14 cellular contexts compared by ENCODE assay signal in the genomic region with DNA sequence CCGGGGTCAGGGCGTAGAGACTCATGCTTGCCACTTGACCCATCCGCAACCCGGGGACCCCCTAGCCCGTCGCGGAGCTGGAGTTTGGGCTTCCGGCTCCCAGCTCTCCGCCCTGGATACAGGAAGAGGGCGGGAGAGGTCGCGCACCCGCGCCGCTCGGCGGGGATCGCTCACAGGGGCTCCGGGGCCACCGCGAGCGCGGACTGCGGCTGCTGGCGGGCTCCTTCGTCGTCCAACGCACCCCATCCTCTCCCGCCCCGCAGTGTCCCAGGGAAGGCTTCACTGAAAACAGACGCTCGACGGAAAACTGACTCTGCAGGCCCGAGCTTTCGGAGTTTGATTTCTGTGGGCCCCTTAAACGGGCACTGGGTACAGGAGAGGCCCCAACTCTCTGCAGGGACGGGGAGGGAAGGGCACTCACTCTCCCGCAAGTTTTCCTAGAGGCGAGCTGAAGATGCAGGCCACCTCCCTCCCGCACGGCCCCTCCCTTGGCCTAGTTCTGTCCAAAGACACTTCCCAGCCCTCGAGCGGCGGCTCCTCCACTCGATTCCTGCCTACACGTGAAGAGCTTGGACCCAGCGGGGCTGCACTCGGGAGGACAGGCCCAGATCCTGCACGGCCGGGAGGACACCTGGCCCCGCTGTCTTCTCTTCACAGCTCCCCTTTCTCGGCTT. TPM values are rescaled to one million over a fixed set of nuclear protein-coding genes. Genes with fewer than 3 reads are reported as not detected.
DNase-seq lines count a peak whose midpoint lies in the region; ATAC-seq and TF ChIP-seq lines count a peak whose summit lies in the region.
"Had no signal": no experiment of that assay in that cellular context is flagged by ENCODE, and none has a peak within 500 bp of the region (broad histone marks: within the 10 kb centered on the region; RNA-seq: fewer than 3 reads in every experiment).

No MANE protein-coding gene starts in this region.

- TF ChIP-seq CTCF in GM20000 (IDR thresholded peaks at IDR 0.05; ENCODE audit: extremely low read depth, missing control alignments) (no peak), coronary artery (IDR thresholded peaks at IDR 0.05) (no peak)

- peaks cover 32% of the 10 kb centered on the region for H3K4me1 ChIP-seq in CD4-positive, CD25-positive, alpha-beta regulatory T cell (ENCODE audit: control insufficient read depth, insufficient read depth, low read length, poor library complexity, severe bottlenecking)
- H3K4me1 ChIP-seq: right lobe of liver had no signal

- no peak overlapping the region for H3K27ac ChIP-seq in CD4-positive, CD25-positive, alpha-beta regulatory T cell (ENCODE audit: insufficient read depth, low read length, poor library complexity, severe bottlenecking)
- H3K27ac ChIP-seq in coronary artery: no peak overlapping the region
- H3K27ac ChIP-seq: GM23248, right lobe of liver had no signal

- H3K36me3 ChIP-seq in CD4-positive, CD25-positive, alpha-beta regulatory T cell (ENCODE audit: control insufficient read depth, insufficient read depth, low read length): no peaks in the 10 kb centered on the region
- H3K36me3 ChIP-seq: right lobe of liver had no signal

- H3K27me3 Mint-ChIP-seq in CD4-positive, CD25-positive, alpha-beta regulatory T cell: peaks cover 92% of the 10 kb centered on the region
- peaks cover 53 to 89% (median 78%) of the 10 kb centered on the region in 5 donors for H3K27me3 Mint-ChIP-seq in naive thymus-derived CD8-positive, alpha-beta T cell

- H3K4me1 Mint-ChIP-seq in CD4-positive, CD25-positive, alpha-beta regulatory T cell: peaks cover 7 to 42% (median 13%) of the 10 kb centered on the region in 4 donors
- peaks cover 10 to 48% (median 43%) of the 10 kb centered on the region in 4 donors for H3K4me1 Mint-ChIP-seq in naive thymus-derived CD8-positive, alpha-beta T cell

- DNase-seq in CD4-positive, CD25-positive, alpha-beta regulatory T cell: no peak
- DNase-seq in GM20000 (ENCODE audit: low spot score) (peak; percentile 29), coronary artery (ENCODE audit: low spot score) (no peak), CD1c-positive myeloid dendritic cell (ENCODE audit: extremely low spot score) (no peak), Kasumi-1 (lab: John Stamatoyannopoulos, UW) (no peak), NCI-H1092 (lab: John Stamatoyannopoulos, UW) (no peak), amniotic stem cell (lab: John Stamatoyannopoulos, UW) (no peak)
- DNase-seq in naive thymus-derived CD8-positive, alpha-beta T cell: no peak
- DNase-seq: Calu3, GM23248, NCI-H69, right lobe of liver had no signal

- peak in 1 of 2 donors; percentile 21 for ATAC-seq in CD4-positive, CD25-positive, alpha-beta regulatory T cell (ENCODE audit: low read depth in 2 of 2)
- peak; percentile 21 to 32 for ATAC-seq in naive thymus-derived CD8-positive, alpha-beta T cell
- ATAC-seq: left lobe of liver, right lobe of liver had no signal

- H3K9me3 ChIP-seq in CD4-positive, CD25-positive, alpha-beta regulatory T cell (ENCODE audit: control insufficient read depth in 2 of 2, low read length in 2 of 2): no peaks in the 10 kb centered on the region
- H3K9me3 ChIP-seq: right lobe of liver had no signal

- peaks cover 69% of the 10 kb centered on the region for H3K27me3 ChIP-seq in CD4-positive, CD25-positive, alpha-beta regulatory T cell (ENCODE audit: control insufficient read depth, insufficient read depth, low read length)

- H3K36me3 Mint-ChIP-seq in CD4-positive, CD25-positive, alpha-beta regulatory T cell: no peaks in the 10 kb centered on the region
- peaks cover 5% of the 10 kb centered on the region in 3 donors for H3K36me3 Mint-ChIP-seq in naive thymus-derived CD8-positive, alpha-beta T cell

- no peak overlapping the region for H3K4me3 ChIP-seq in CD4-positive, CD25-positive, alpha-beta regulatory T cell (ENCODE audit: low read depth, low read length)
- H3K4me3 ChIP-seq in coronary artery: peak overlapping the region; percentile 57
- H3K4me3 ChIP-seq: GM23248, right lobe of liver had no signal

- peak overlapping the region in 3 of 4 donors; percentile 40 to 78 (median 55) for H3K4me3 Mint-ChIP-seq in CD4-positive, CD25-positive, alpha-beta regulatory T cell
- H3K4me3 Mint-ChIP-seq in naive thymus-derived CD8-positive, alpha-beta T cell: peak overlapping the region; percentile 38 to 81 (median 78)

- POLR2A ChIA-PET in naive thymus-derived CD8-positive, alpha-beta T cell (lab: Charles Lee): interaction anchor here (1.0 kb wide), 1 partner anchor 13 kb away, joined by 3 read pairs; no protein-coding TSS in a partner anchor

- no peak overlapping the region for H3K27ac Mint-ChIP-seq in CD4-positive, CD25-positive, alpha-beta regulatory T cell
- no peak overlapping the region for H3K27ac Mint-ChIP-seq in naive thymus-derived CD8-positive, alpha-beta T cell
- H3K27ac Mint-ChIP-seq: activated T-helper 2 cell treated with anti-CD3 and anti-CD28 coated beads, Interferon-gamma antibody, Interleukin-2, Interleukin-4, amounts not matched to agents 10 μg/mL and 5 μg/mL and 100 μg/mL, durations not matched to agents 14 hours and 24 hours and 36 hours had no signal

- H3K9me3 Mint-ChIP-seq in CD4-positive, CD25-positive, alpha-beta regulatory T cell: peaks cover 0 to 5% (median 0%) of the 10 kb centered on the region in 7 donors
- peaks cover 0 to 10% (median 0%) of the 10 kb centered on the region in 9 donors for H3K9me3 Mint-ChIP-seq in naive thymus-derived CD8-positive, alpha-beta T cell

RNA-seq across cellular contexts. Expression of gene OLIG3, which starts 5.3 kb away (rescaled TPM):
- total RNA-seq in CD4-positive, CD25-positive, alpha-beta regulatory T cell: not detected
- polyA plus RNA-seq in CD4-positive, CD25-positive, alpha-beta regulatory T cell: not detected
- not detected for total RNA-seq in naive thymus-derived CD8-positive, alpha-beta T cell
- polyA plus RNA-seq in naive thymus-derived CD8-positive, alpha-beta T cell: not detected
- total RNA-seq: activated T-helper 2 cell treated with anti-CD3 and anti-CD28 coated beads, Interferon-gamma antibody, Interleukin-2, Interleukin-4, amounts not matched to agents 10 μg/mL and 5 μg/mL and 100 μg/mL, durations not matched to agents 14 hours and 24 hours and 36 hours; Calu3; GM23248; left lobe of liver; right lobe of liver had no signal
- polyA plus RNA-seq: GM23248 had no signal
